ENCODE assay signal across 9 cellular contexts in the genomic region with DNA sequence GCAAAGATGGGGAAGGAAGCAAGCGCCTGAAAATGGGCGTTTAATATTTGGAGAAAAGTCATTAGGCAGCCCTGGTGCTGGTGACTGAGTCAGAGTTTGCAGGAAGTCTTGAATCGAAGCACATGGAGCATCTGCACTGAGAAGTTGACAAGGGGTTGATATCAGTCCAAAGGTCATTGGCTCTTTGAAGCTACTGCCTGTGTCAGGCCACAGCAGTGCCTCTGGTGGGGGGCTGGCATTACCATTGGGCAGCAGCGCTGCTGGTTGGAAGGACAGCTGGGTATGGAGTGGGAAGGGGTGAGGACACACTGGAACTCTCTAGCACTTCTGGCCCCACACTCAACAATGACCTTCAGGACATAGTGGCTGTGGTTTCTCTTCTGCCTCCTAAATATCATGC.
DNase-seq lines count a peak whose midpoint lies in the region; ATAC-seq and TF ChIP-seq lines count a peak whose summit lies in the region.
"Had no signal": no experiment of that assay in that cellular context is flagged by ENCODE, and none has a peak within 500 bp of the region (broad histone marks: within the 10 kb centered on the region; RNA-seq: fewer than 3 reads in every experiment).

No MANE protein-coding gene starts in this region.

- peaks cover 0 to 19% (median 13%) of the 10 kb centered on the region in 6 donors for H3K4me1 ChIP-seq in spleen

- H3K9me3 ChIP-seq in spleen: peaks cover 0 to 13% (median 1%) of the 10 kb centered on the region in 8 donors

- CTCF ChIA-PET in activated B cell treated with CpG ODN at 0.5 μM for 24 hours (lab: Charles Lee): no interaction called here

- intact Hi-C loops in activated B cell treated with CpG ODN at 0.5 μM for 24 hours (cut with micrococcal nuclease): loop anchor here (10.0 kb wide), 1 partner anchor 150 kb away; a partner anchor contains a TSS
- intact Hi-C loops in spleen (cut with DNase I; ENCODE audit: low total_unique reads): no loop called here

- peak overlapping the region; percentile 50 for H3K27ac Mint-ChIP-seq in activated B cell treated with CpG ODN at 0.5 μM for 24 hours
- peak overlapping the region; percentile 51 to 94 (median 76) for H3K27ac Mint-ChIP-seq in naive thymus-derived CD8-positive, alpha-beta T cell
- H3K27ac Mint-ChIP-seq in type B pancreatic cell: no peak overlapping the region

- no peak for TF ChIP-seq POLR2A in spleen (IDR thresholded peaks at IDR 0.05)

- 35 to 58% (median 44%) methylated on average over 4 of the region's 4 CpGs for WGBS in spleen, 5 donors

- no peak overlapping the region for H3K4me3 Mint-ChIP-seq in activated B cell treated with CpG ODN at 0.5 μM for 24 hours
- H3K4me3 Mint-ChIP-seq in naive thymus-derived CD8-positive, alpha-beta T cell: peak overlapping the region in 5 of 10 donors; percentile 42 to 67 (median 59)
- H3K4me3 Mint-ChIP-seq in type B pancreatic cell: no peak overlapping the region

- ATAC-seq in GM19023 (IDR thresholded peaks at IDR 0.05; ENCODE audit: unreplicated experiment): peak; percentile 18
- ATAC-seq in HG02759 (IDR thresholded peaks at IDR 0.05; ENCODE audit: unreplicated experiment): peak; percentile 3
- ATAC-seq in activated B cell treated with CpG ODN at 0.5 μM for 24 hours (ENCODE audit: low read depth): no peak
- no peak for ATAC-seq in naive thymus-derived CD8-positive, alpha-beta T cell

- TF ChIP-seq CTCF in activated B cell treated with CpG ODN at 0.5 μM for 24 hours (IDR thresholded peaks at IDR 0.05) (no peak), type B pancreatic cell (conservative IDR thresholded peaks at IDR 0.05) (no peak), spleen (IDR thresholded peaks at IDR 0.05 in 8 of 11, conservative IDR thresholded peaks at IDR 0.05 in 3 of 11) (no peak)

- H3K36me3 Mint-ChIP-seq in activated B cell treated with CpG ODN at 0.5 μM for 24 hours (ENCODE audit: low read depth) (no peaks in the 10 kb centered on the region), type B pancreatic cell (no peaks in the 10 kb centered on the region)
- H3K36me3 Mint-ChIP-seq in naive thymus-derived CD8-positive, alpha-beta T cell: peaks cover 0 to 4% (median 0%) of the 10 kb centered on the region in 3 donors

- no peak for DNase-seq in activated B cell treated with CpG ODN at 0.5 μM for 24 hours
- DNase-seq in naive thymus-derived CD8-positive, alpha-beta T cell: no peak
- DNase-seq in type B pancreatic cell (ENCODE audit: extremely low spot score, unreplicated experiment): no peak
- no peak for DNase-seq in spleen
- DNase-seq in inferior parietal cortex (ENCODE audit: extremely low spot score): no peak
- DNase-seq: MG63 had no signal

- H3K27me3 ChIP-seq in spleen (replicated peaks in 1 of 7): no peaks in the 10 kb centered on the region
- H3K27me3 ChIP-seq: MG63 had no signal

- H3K27me3 Mint-ChIP-seq in activated B cell treated with CpG ODN at 0.5 μM for 24 hours: no peaks in the 10 kb centered on the region
- peaks cover 0 to 2% (median 0%) of the 10 kb centered on the region in 5 donors for H3K27me3 Mint-ChIP-seq in naive thymus-derived CD8-positive, alpha-beta T cell
- H3K27me3 Mint-ChIP-seq in type B pancreatic cell: no peaks in the 10 kb centered on the region

- no peaks in the 10 kb centered on the region for H3K9me3 Mint-ChIP-seq in activated B cell treated with CpG ODN at 0.5 μM for 24 hours
- peaks cover 7 to 18% (median 16%) of the 10 kb centered on the region in 9 donors for H3K9me3 Mint-ChIP-seq in naive thymus-derived CD8-positive, alpha-beta T cell
- peaks cover 4% of the 10 kb centered on the region for H3K9me3 Mint-ChIP-seq in type B pancreatic cell

- H3K36me3 ChIP-seq in spleen: no peaks in the 10 kb centered on the region
- H3K36me3 ChIP-seq: MG63 had no signal

- peak overlapping the region in 3 of 8 donors; percentile 49 to 61 (median 54) for H3K27ac ChIP-seq in spleen
- H3K27ac ChIP-seq: VCaP had no signal

- POLR2A ChIA-PET in activated B cell treated with CpG ODN at 0.5 μM for 24 hours (lab: Charles Lee): no interaction called here
- POLR2A ChIA-PET in naive thymus-derived CD8-positive, alpha-beta T cell (lab: Charles Lee): interaction anchor here (1.3 kb wide), 1 partner anchor 216 kb away, joined by 3 read pairs; no protein-coding TSS in a partner anchor

- peaks cover 13% of the 10 kb centered on the region for H3K4me1 Mint-ChIP-seq in activated B cell treated with CpG ODN at 0.5 μM for 24 hours
- peaks cover 25 to 57% (median 48%) of the 10 kb centered on the region in 4 donors for H3K4me1 Mint-ChIP-seq in naive thymus-derived CD8-positive, alpha-beta T cell
- H3K4me1 Mint-ChIP-seq in type B pancreatic cell (ENCODE audit: unreplicated experiment): peaks cover 5% of the 10 kb centered on the region

- no peak overlapping the region for H3K4me3 ChIP-seq in spleen
- H3K4me3 ChIP-seq: MG63 had no signal

Comparison
In these comparisons a context has a peak if more than half of its experiments do, and no peak if none do; other contexts are left out.
1. ATAC-seq: peak in GM19023 (single experiment) and HG02759 (single experiment); none in activated B cell treated with CpG ODN at 0.5 μM for 24 hours (single experiment) and naive thymus-derived CD8-positive, alpha-beta T cell (0 of 2).